Comparison of ENCODE assay signal across 7 cellular contexts in the genomic region with DNA sequence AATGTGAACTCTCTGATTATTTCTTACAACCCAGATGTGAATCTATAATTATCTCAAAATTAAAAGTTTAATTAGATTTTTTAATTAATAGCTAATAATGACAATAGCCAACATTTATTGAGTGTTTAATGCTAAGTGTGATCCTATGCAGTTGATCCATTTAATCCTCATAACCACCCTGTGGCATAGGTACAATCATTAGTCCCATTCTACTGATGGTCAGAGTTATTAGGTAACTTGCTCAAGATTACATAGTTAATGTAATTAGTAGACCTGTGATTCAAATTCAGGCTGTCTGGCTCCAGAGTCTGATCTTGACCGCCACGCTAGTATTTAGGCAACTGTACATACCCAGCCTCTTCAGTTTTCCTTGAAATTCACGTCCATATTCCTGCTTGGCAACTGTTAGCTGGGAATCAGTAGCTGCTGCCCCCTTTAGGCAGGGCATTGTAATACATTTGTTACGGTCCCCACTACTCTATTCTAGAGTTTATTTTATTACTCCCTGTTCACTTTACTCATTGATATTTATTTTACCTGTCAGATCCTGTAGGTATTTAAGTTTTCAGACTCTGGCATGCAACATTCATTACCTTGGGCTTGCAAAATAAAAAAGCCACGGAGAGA. TPM values are rescaled to one million over a fixed set of nuclear protein-coding genes. Genes with fewer than 3 reads are reported as not detected.
A peak's percentile ranks its signal among the peaks of the same experiment; 100 is the strongest.
DNase-seq lines count a peak whose midpoint lies in the region; ATAC-seq and TF ChIP-seq lines count a peak whose summit lies in the region.

No MANE protein-coding gene starts in this region.

- no peaks in the 10 kb centered on the region for H3K4me1 ChIP-seq in mucosa of descending colon (ENCODE audit: low read depth)

- H3K9me3 ChIP-seq in mucosa of descending colon, result no peaks in the 10 kb centered on the region

- DNase-seq in ELR (ENCODE audit: low read depth) (peak; percentile 50), HT-29 (ENCODE audit: low spot score) (peak; percentile 57), astrocyte of the cerebellum (ENCODE audit: low read depth) (no peak), mucosa of descending colon (peak in 1 of 3 donors; percentile 47), inferior parietal cortex (ENCODE audit: extremely low spot score) (no peak), RPMI8226 (no peak)

- in situ Hi-C loops in astrocyte of the cerebellum (cut with HindIII; ENCODE audit: low sequenced_read_pairs), result no loop called here

- ATAC-seq in mucosa of descending colon, result peak; percentile 76
- no peak for ATAC-seq in GM21381 (IDR thresholded peaks at IDR 0.05; ENCODE audit: unreplicated experiment)

- intact Hi-C loops in mucosa of descending colon (cut with DNase I, micrococcal nuclease), result no loop called here

- H3K4me3 ChIP-seq in astrocyte of the cerebellum (ENCODE audit: low read depth, low read length) (no peak overlapping the region), mucosa of descending colon (no peak overlapping the region)

- TF ChIP-seq CTCF in astrocyte of the cerebellum (IDR thresholded peaks at IDR 0.05; ENCODE audit: low read depth, low read length, missing control alignments), result peak; percentile 54
- peak; percentile 40 for TF ChIP-seq CTCF in mucosa of descending colon (IDR thresholded peaks at IDR 0.05)

- H3K36me3 ChIP-seq in mucosa of descending colon (ENCODE audit: low read depth), result no peaks in the 10 kb centered on the region

RNA-seq across cellular contexts. Expression of a gene that starts 20.6 kb away (rescaled TPM):
- 1.2 and 3.2 TPM in 2 replicates for total RNA-seq in HT-29 (2014; rRNA removed; shearing (Covaris generic))
- total RNA-seq in mucosa of descending colon, result 1 to 10 TPM; 3.4 to 4.0 (median 3.8) TPM

RNA-seq across cellular contexts. Expression of a gene that starts 51.1 kb away (rescaled TPM):
- 9.4 and 18.8 TPM in 2 replicates for total RNA-seq in HT-29 (2014; rRNA removed; shearing (Covaris generic))
- 100 to 1,000 TPM in 1 of 3 donors, 10 to 100 TPM in 2; 73.5 to 153 (median 90.6) TPM for total RNA-seq in mucosa of descending colon

Comparison
In these comparisons a context has a peak if more than half of its experiments do, and no peak if none do; other contexts are left out.
1. DNase-seq: peak in ELR (single experiment) and HT-29 (single experiment); none in astrocyte of the cerebellum (single experiment), inferior parietal cortex (single experiment) and RPMI8226 (single experiment).